In genomic region chr5:50489491-50489890, GRCh38 we compare ENCODE assay signal across 1 cellular context. TPM values are rescaled to one million over a fixed set of nuclear protein-coding genes. Genes with fewer than 3 reads are reported as not detected.
"Had no signal": no experiment of that assay in that cellular context is flagged by ENCODE, and none has a peak within 500 bp of the region (broad histone marks: within the 10 kb centered on the region; RNA-seq: fewer than 3 reads in every experiment).

No MANE protein-coding gene starts in this region.

RNA-seq across cellular contexts. Expression of gene EMB, which starts 48.4 kb away (rescaled TPM):
- total RNA-seq: SJSA1 had no signal
